8 cellular contexts compared by ENCODE assay signal in the genomic region with DNA sequence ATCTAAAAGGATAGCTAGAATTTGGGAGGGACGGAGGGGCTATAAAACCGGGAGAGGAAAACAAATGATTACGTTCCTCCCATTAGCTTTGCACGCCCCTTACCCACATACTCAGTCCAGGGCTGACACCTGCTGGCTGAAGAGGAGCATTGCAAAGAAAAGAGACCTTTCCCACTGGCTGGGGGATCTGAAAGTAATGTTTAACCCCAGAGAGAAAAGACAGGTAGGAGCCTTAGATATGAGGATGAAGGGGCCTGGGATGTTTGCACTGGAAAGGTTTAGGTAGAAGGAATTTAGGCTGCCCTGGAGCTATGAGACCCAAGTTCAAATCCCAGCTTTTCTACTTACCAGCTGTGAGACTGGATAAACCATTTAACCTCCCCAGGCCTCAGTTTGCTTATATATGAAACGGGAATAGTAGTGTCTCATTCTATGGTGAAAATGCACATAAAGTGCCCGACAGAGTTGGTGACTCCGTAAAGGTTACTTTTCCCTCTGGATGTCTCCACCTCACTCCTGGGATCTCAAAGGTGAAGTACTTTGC.
DNase-seq lines count a peak whose midpoint lies in the region; ATAC-seq lines count a peak whose summit lies in the region.

No MANE protein-coding gene starts in this region.

- DNase-seq in NCI-H510A (lab: John Stamatoyannopoulos, UW): peak; percentile 6
- DNase-seq in activated CD8-positive, alpha-beta memory T cell treated with anti-CD3 and anti-CD28 coated beads, Interleukin-2, amount 50 U/mL, for 48 hours: peak; percentile 71
- peak; percentile 34 for DNase-seq in foreskin melanocyte
- DNase-seq in nucleus accumbens (lab: John Stamatoyannopoulos, UW): peak in 38 of 56 donors; percentile 4 to 71 (median 28)
- DNase-seq in cerebellar nuclear complex (lab: John Stamatoyannopoulos, UW): no peak

- ATAC-seq in GM18858 (IDR thresholded peaks at IDR 0.05; ENCODE audit: unreplicated experiment) (peak; percentile 78), HG03175 (IDR thresholded peaks at IDR 0.05; ENCODE audit: unreplicated experiment) (peak; percentile 63)

- H3K27me3 ChIP-seq in BLaER1: no peaks in the 10 kb centered on the region

- H3K27ac ChIP-seq in BLaER1: no peak overlapping the region

- 0 out of 2 replicates have a peak overlapping the region, but pooled peaks have one; percentile 6 for H3K4me2 ChIP-seq in BLaER1

- no peak overlapping the region for H3K9ac ChIP-seq in BLaER1

- no peaks in the 10 kb centered on the region for H3K9me3 ChIP-seq in BLaER1

- H3K4me1 ChIP-seq in BLaER1: peaks cover 11% of the 10 kb centered on the region

- H4K20me1 ChIP-seq in BLaER1: no peaks in the 10 kb centered on the region

- H3K4me3 ChIP-seq in BLaER1: no peak overlapping the region

- H3K36me3 ChIP-seq in BLaER1: no peaks in the 10 kb centered on the region

Comparison
In these comparisons a context has a peak if more than half of its experiments do, and no peak if none do; other contexts are left out.
1. DNase-seq: peak in NCI-H510A (single experiment), activated CD8-positive, alpha-beta memory T cell treated with anti-CD3 and anti-CD28 coated beads, Interleukin-2, amount 50 U/mL, for 48 hours (single experiment), foreskin melanocyte (single experiment) and nucleus accumbens (38 of 56); none in cerebellar nuclear complex (0 of 2).